In the genomic region with DNA sequence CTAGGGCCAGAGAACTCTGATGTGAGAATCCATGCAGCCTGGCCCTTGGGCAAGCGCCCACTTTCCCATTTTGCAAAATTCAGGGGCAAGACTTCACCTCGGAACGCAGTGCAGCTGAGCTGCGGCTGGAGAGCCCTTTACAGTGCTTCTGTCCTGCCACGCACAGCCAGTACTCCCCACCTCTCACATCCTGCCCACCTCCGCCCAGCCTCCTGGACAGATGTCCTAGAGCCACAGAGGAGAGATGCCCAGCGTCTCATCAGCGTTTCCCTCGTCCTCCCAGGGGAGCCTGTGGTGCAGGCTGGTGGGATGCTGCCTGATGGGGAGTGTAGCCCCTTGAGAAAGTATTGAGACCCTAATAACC, we compare ENCODE assay signal across 15 cellular contexts. TPM values are rescaled to one million over a fixed set of nuclear protein-coding genes. Genes with fewer than 3 reads are reported as not detected.
A peak's percentile ranks its signal among the peaks of the same experiment; 100 is the strongest.
DNase-seq lines count a peak whose midpoint lies in the region; ATAC-seq and TF ChIP-seq lines count a peak whose summit lies in the region.
"Had no signal": no experiment of that assay in that cellular context is flagged by ENCODE, and none has a peak within 500 bp of the region (broad histone marks: within the 10 kb centered on the region; RNA-seq: fewer than 3 reads in every experiment).

No MANE protein-coding gene starts in this region.

- H3K36me3 Mint-ChIP-seq in activated T-cell treated with anti-CD3 and anti-CD28 coated beads, Interleukin-2, amount 50 U/mL, for 24 hours (ENCODE audit: low read depth): peaks cover 61% of the 10 kb centered on the region
- peaks cover 18% of the 10 kb centered on the region for H3K36me3 Mint-ChIP-seq in activated T-cell treated with anti-CD3 and anti-CD28 coated beads, Interleukin-2, amount 50 U/mL, for 4 hours (ENCODE audit: insufficient read depth)
- H3K36me3 Mint-ChIP-seq in central memory CD8-positive, alpha-beta T cell (ENCODE audit: insufficient read depth): peaks cover 64% of the 10 kb centered on the region

- H3K27ac Mint-ChIP-seq in activated T-cell treated with anti-CD3 and anti-CD28 coated beads, Interleukin-2, amount 50 U/mL, for 24 hours: peak overlapping the region; percentile 58
- peak overlapping the region; percentile 79 for H3K27ac Mint-ChIP-seq in central memory CD8-positive, alpha-beta T cell (ENCODE audit: low read depth)

- 0 out of 2 replicates have a peak, but pooled peaks have one; percentile 17 for TF ChIP-seq POLR2A in Raji (IDR thresholded peaks at IDR 0.05; ENCODE audit: insufficient read depth, low read depth, low read length)

- no peaks in the 10 kb centered on the region for H3K27me3 Mint-ChIP-seq in activated T-cell treated with anti-CD3 and anti-CD28 coated beads, Interleukin-2, amount 50 U/mL, for 24 hours
- H3K27me3 Mint-ChIP-seq in activated T-cell treated with anti-CD3 and anti-CD28 coated beads, Interleukin-2, amount 50 U/mL, for 4 hours (ENCODE audit: low read depth): no peaks in the 10 kb centered on the region
- no peaks in the 10 kb centered on the region for H3K27me3 Mint-ChIP-seq in central memory CD8-positive, alpha-beta T cell

- peak; percentile 36 for DNase-seq in activated T-cell treated with anti-CD3 and anti-CD28 coated beads, Interleukin-2, amount 50 U/mL, for 24 hours
- no peak for DNase-seq in activated T-cell treated with anti-CD3 and anti-CD28 coated beads, Interleukin-2, amount 50 U/mL, for 4 hours
- peak in 1 of 2 donors; percentile 13 for DNase-seq in central memory CD8-positive, alpha-beta T cell (ENCODE audit: low spot score in 2 of 2)
- DNase-seq in stimulated activated naive CD8-positive, alpha-beta T cell treated with anti-CD3 and anti-CD28 coated beads, Interleukin-15, Interleukin-2, amounts not matched to agents 100 U/mL and 50 U/mL, for 24 hours: peak; percentile 27
- DNase-seq in SIG-M5 (lab: John Stamatoyannopoulos, UW) (no peak), activated gamma-delta T cell (lab: John Stamatoyannopoulos, UW) (no peak), medulla oblongata (ENCODE audit: extremely low spot score) (no peak)
- DNase-seq: amygdala; cortex of kidney; DMS153; GM23248; stimulated activated CD4-positive, alpha-beta T cell treated with anti-CD3 and anti-CD28 coated beads, Interleukin-12 subunit alpha, Interleukin-12 subunit beta, amount 100 ng/mL, for 4 hours had no signal

- peaks cover 34% of the 10 kb centered on the region for H3K4me1 Mint-ChIP-seq in activated T-cell treated with anti-CD3 and anti-CD28 coated beads, Interleukin-2, amount 50 U/mL, for 24 hours (ENCODE audit: low read depth)
- peaks cover 32% of the 10 kb centered on the region for H3K4me1 Mint-ChIP-seq in activated T-cell treated with anti-CD3 and anti-CD28 coated beads, Interleukin-2, amount 50 U/mL, for 4 hours (ENCODE audit: low read depth)
- H3K4me1 Mint-ChIP-seq in central memory CD8-positive, alpha-beta T cell: peaks cover 61% of the 10 kb centered on the region

- no peak overlapping the region for H3K4me3 Mint-ChIP-seq in activated T-cell treated with anti-CD3 and anti-CD28 coated beads, Interleukin-2, amount 50 U/mL, for 24 hours
- no peak overlapping the region for H3K4me3 Mint-ChIP-seq in activated T-cell treated with anti-CD3 and anti-CD28 coated beads, Interleukin-2, amount 50 U/mL, for 4 hours
- no peak overlapping the region for H3K4me3 Mint-ChIP-seq in central memory CD8-positive, alpha-beta T cell

- no peak for ATAC-seq in activated T-cell treated with anti-CD3 and anti-CD28 coated beads, Interleukin-2, amount 50 U/mL, for 4 hours
- no peak for ATAC-seq in central memory CD8-positive, alpha-beta T cell (replicated peaks; ENCODE audit: extremely low read depth, poor library complexity, severe bottlenecking)
- ATAC-seq in stimulated activated naive CD8-positive, alpha-beta T cell treated with anti-CD3 and anti-CD28 coated beads, Interleukin-15, Interleukin-2, amounts not matched to agents 100 U/mL and 50 U/mL, for 24 hours: no peak
- ATAC-seq: SK-N-SH treated with all-trans-retinoic acid at 6 μM for 48 hours had no signal

- H3K9me3 Mint-ChIP-seq in activated T-cell treated with anti-CD3 and anti-CD28 coated beads, Interleukin-2, amount 50 U/mL, for 24 hours: no peaks in the 10 kb centered on the region
- H3K9me3 Mint-ChIP-seq in activated T-cell treated with anti-CD3 and anti-CD28 coated beads, Interleukin-2, amount 50 U/mL, for 4 hours: no peaks in the 10 kb centered on the region
- H3K9me3 Mint-ChIP-seq in central memory CD8-positive, alpha-beta T cell: no peaks in the 10 kb centered on the region

RNA-seq across cellular contexts. Expression of gene RUNX3, which starts 29.6 kb away (rescaled TPM):
- 100 to 1,000 TPM; 236 to 264 (median 258) TPM for total RNA-seq in activated T-cell treated with anti-CD3 and anti-CD28 coated beads, Interleukin-2, amount 50 U/mL, for 4 hours
- total RNA-seq: osteocyte had no signal

Comparison
In these comparisons a context has a peak if more than half of its experiments do, and no peak if none do; other contexts are left out.
1. DNase-seq: peak in activated T-cell treated with anti-CD3 and anti-CD28 coated beads, Interleukin-2, amount 50 U/mL, for 24 hours (single experiment) and stimulated activated naive CD8-positive, alpha-beta T cell treated with anti-CD3 and anti-CD28 coated beads, Interleukin-15, Interleukin-2, amounts not matched to agents 100 U/mL and 50 U/mL, for 24 hours (single experiment); none in activated T-cell treated with anti-CD3 and anti-CD28 coated beads, Interleukin-2, amount 50 U/mL, for 4 hours (single experiment), SIG-M5 (single experiment), activated gamma-delta T cell (single experiment) and medulla oblongata (single experiment).